1 cellular context compared by ENCODE assay signal in genomic region chr15:40080847-40081246, GRCh38.
TF ChIP-seq lines count a peak whose summit lies in the region.

No MANE protein-coding gene starts in this region.

TF ChIP-seq in GM12878, 131 proteins besides CTCF, POLR2A, EP300 and RAD21:
- TF ChIP-seq JUNB (IDR thresholded peaks at IDR 0.05) (no peak), EED (IDR thresholded peaks at IDR 0.05; ENCODE audit: low read depth) (no peak), CHD2 (IDR thresholded peaks at IDR 0.05; ENCODE audit: borderline replicate concordance, low read depth, low read length) (no peak), SIX5 (IDR thresholded peaks at IDR 0.05; ENCODE audit: low read depth, low read length, severe bottlenecking) (no peak), TBL1XR1 (IDR thresholded peaks at IDR 0.05; ENCODE audit: low read depth, low read length) (no peak), ATF3 (IDR thresholded peaks at IDR 0.05; ENCODE audit: borderline replicate concordance, extremely low read depth, low read depth, low read length) (no peak), NBN (IDR thresholded peaks at IDR 0.05) (no peak), RUNX3 (IDR thresholded peaks at IDR 0.05; ENCODE audit: low read length) (no peak), REST (IDR thresholded peaks at IDR 0.05; ENCODE audit: low read depth, low read length) (no peak), MYC (IDR thresholded peaks at IDR 0.05; ENCODE audit: insufficient read depth, insufficient read length, insufficient replicate concordance, low read length, severe bottlenecking) (no peak), STAT1 (conservative IDR thresholded peaks at IDR 0.05) (no peak), NKRF (conservative IDR thresholded peaks at IDR 0.05) (no peak)
- TF ChIP-seq, protein P1, sequence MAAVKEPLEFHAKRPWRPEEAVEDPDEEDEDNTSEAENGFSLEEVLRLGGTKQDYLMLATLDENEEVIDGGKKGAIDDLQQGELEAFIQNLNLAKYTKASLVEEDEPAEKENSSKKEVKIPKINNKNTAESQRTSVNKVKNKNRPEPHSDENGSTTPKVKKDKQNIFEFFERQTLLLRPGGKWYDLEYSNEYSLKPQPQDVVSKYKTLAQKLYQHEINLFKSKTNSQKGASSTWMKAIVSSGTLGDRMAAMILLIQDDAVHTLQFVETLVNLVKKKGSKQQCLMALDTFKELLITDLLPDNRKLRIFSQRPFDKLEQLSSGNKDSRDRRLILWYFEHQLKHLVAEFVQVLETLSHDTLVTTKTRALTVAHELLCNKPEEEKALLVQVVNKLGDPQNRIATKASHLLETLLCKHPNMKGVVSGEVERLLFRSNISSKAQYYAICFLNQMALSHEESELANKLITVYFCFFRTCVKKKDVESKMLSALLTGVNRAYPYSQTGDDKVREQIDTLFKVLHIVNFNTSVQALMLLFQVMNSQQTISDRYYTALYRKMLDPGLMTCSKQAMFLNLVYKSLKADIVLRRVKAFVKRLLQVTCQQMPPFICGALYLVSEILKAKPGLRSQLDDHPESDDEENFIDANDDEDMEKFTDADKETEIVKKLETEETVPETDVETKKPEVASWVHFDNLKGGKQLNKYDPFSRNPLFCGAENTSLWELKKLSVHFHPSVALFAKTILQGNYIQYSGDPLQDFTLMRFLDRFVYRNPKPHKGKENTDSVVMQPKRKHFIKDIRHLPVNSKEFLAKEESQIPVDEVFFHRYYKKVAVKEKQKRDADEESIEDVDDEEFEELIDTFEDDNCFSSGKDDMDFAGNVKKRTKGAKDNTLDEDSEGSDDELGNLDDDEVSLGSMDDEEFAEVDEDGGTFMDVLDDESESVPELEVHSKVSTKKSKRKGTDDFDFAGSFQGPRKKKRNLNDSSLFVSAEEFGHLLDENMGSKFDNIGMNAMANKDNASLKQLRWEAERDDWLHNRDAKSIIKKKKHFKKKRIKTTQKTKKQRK (IDR thresholded peaks at IDR 0.05; ENCODE audit: low read depth, low read length), result no peak
- TF ChIP-seq, protein P2, sequence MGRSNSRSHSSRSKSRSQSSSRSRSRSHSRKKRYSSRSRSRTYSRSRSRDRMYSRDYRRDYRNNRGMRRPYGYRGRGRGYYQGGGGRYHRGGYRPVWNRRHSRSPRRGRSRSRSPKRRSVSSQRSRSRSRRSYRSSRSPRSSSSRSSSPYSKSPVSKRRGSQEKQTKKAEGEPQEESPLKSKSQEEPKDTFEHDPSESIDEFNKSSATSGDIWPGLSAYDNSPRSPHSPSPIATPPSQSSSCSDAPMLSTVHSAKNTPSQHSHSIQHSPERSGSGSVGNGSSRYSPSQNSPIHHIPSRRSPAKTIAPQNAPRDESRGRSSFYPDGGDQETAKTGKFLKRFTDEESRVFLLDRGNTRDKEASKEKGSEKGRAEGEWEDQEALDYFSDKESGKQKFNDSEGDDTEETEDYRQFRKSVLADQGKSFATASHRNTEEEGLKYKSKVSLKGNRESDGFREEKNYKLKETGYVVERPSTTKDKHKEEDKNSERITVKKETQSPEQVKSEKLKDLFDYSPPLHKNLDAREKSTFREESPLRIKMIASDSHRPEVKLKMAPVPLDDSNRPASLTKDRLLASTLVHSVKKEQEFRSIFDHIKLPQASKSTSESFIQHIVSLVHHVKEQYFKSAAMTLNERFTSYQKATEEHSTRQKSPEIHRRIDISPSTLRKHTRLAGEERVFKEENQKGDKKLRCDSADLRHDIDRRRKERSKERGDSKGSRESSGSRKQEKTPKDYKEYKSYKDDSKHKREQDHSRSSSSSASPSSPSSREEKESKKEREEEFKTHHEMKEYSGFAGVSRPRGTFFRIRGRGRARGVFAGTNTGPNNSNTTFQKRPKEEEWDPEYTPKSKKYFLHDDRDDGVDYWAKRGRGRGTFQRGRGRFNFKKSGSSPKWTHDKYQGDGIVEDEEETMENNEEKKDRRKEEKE (IDR thresholded peaks at IDR 0.05), result no peak
- TF ChIP-seq, protein P3, sequence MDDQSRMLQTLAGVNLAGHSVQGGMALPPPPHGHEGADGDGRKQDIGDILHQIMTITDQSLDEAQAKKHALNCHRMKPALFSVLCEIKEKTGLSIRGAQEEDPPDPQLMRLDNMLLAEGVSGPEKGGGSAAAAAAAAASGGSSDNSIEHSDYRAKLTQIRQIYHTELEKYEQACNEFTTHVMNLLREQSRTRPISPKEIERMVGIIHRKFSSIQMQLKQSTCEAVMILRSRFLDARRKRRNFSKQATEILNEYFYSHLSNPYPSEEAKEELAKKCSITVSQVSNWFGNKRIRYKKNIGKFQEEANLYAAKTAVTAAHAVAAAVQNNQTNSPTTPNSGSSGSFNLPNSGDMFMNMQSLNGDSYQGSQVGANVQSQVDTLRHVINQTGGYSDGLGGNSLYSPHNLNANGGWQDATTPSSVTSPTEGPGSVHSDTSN (IDR thresholded peaks at IDR 0.05; ENCODE audit: insufficient replicate concordance, low read depth, low read length), result no peak
